8 cellular contexts compared by ENCODE assay signal in the genomic region with DNA sequence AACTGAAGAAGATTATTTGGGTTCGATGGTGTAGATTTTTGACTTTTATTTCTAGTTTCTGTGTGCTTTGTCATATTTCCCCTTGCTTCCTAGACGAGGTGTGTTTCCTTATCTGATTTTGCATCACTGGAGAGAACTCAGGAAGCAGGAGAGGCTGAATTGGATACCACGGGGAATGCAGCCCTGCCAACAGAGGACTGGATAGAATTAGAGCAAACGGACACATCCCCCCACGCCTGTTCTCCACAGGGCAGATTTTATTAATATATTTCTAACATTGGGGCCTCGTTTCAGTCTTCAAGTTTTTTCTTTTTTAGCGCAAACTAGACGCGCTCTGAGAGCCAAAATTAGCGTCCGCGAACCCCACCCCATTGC. TPM values are rescaled to one million over a fixed set of nuclear protein-coding genes. Genes with fewer than 3 reads are reported as not detected.
DNase-seq lines count a peak whose midpoint lies in the region; ATAC-seq, FAIRE-seq and TF ChIP-seq lines count a peak whose summit lies in the region.

No MANE protein-coding gene starts in this region.

- peaks cover 41% of the 10 kb centered on the region for H3K79me2 ChIP-seq in fibroblast of lung (ENCODE audit: control insufficient read depth, insufficient read depth, low read length)
- peaks cover 32% of the 10 kb centered on the region for H3K79me2 ChIP-seq in parathyroid adenoma

- FAIRE-seq in urothelium cell line (lab: Jason Lieb, UNC), result no peak

- H3K27me3 ChIP-seq in RWPE2 (ENCODE audit: insufficient read depth, poor library complexity, severe bottlenecking) (no peaks in the 10 kb centered on the region), fibroblast of lung (ENCODE audit: control insufficient read depth, insufficient read depth, low read length) (peaks cover 6% of the 10 kb centered on the region), parathyroid adenoma (ENCODE audit: control insufficient read depth, insufficient read depth, low read length) (no peaks in the 10 kb centered on the region)

- TF ChIP-seq CTCF in RWPE2 (IDR thresholded peaks at IDR 0.05; ENCODE audit: poor library complexity, severe bottlenecking) (no peak), fibroblast of lung (conservative IDR thresholded peaks at IDR 0.05 in 1 of 2, IDR thresholded peaks at IDR 0.05 in 1 of 2; ENCODE audit: low read depth in 1 of 2, low read length in 2 of 2) (no peak), parathyroid adenoma (IDR thresholded peaks at IDR 0.05) (no peak)

- H4K20me1 ChIP-seq in fibroblast of lung (ENCODE audit: control insufficient read depth, extremely low read depth, insufficient read depth, low read length), result peaks cover 14% of the 10 kb centered on the region

- H3K4me3 ChIP-seq in RWPE2 (ENCODE audit: severe bottlenecking) (peak overlapping the region; percentile 67), fibroblast of lung (replicated peaks in 1 of 4; ENCODE audit: control extremely low read depth in 1 of 4, insufficient read depth in 1 of 4, low read depth in 3 of 4, low read length in 4 of 4) (peak overlapping the region; percentile 68 to 91 (median 78)), parathyroid adenoma (ENCODE audit: low read depth, low read length) (peak overlapping the region; percentile 90)

- DNase-seq in RWPE2 (ENCODE audit: low spot score), result no peak
- DNase-seq in fibroblast of lung (ENCODE audit: low read depth in 2 of 2), result peak in 1 of 2 donors; percentile 55
- no peak for DNase-seq in urothelium cell line (ENCODE audit: low spot score)
- no peak for DNase-seq in A172 (ENCODE audit: low spot score)

- H3K9me3 ChIP-seq in RWPE2 (ENCODE audit: severe bottlenecking), result no peaks in the 10 kb centered on the region
- no peaks in the 10 kb centered on the region for H3K9me3 ChIP-seq in fibroblast of lung (ENCODE audit: control insufficient read depth, insufficient read depth, low read depth, low read length)
- H3K9me3 ChIP-seq in parathyroid adenoma (ENCODE audit: control insufficient read depth, low read length), result no peaks in the 10 kb centered on the region

- H3K9ac ChIP-seq in fibroblast of lung (ENCODE audit: insufficient read depth, low read length), result no peak overlapping the region
- H3K9ac ChIP-seq in parathyroid adenoma, result no peak overlapping the region

- H3K4me1 ChIP-seq in RWPE2 (ENCODE audit: insufficient read depth, poor library complexity, severe bottlenecking) (peaks cover 27% of the 10 kb centered on the region), fibroblast of lung (ENCODE audit: control insufficient read depth, extremely low read depth, insufficient read depth, low read length) (peaks cover 4% of the 10 kb centered on the region), parathyroid adenoma (peaks cover 19% of the 10 kb centered on the region)

- H3K36me3 ChIP-seq in RWPE2 (ENCODE audit: low read depth), result no peaks in the 10 kb centered on the region
- H3K36me3 ChIP-seq in fibroblast of lung (ENCODE audit: control insufficient read depth, insufficient read depth, low read length), result no peaks in the 10 kb centered on the region
- H3K36me3 ChIP-seq in parathyroid adenoma (ENCODE audit: control insufficient read depth, insufficient read depth, low read length), result no peaks in the 10 kb centered on the region

- H2AFZ ChIP-seq in fibroblast of lung (ENCODE audit: low read length) (peak overlapping the region; percentile 22), parathyroid adenoma (peak overlapping the region; percentile 98)

- H3K4me2 ChIP-seq in fibroblast of lung (ENCODE audit: extremely low read depth, insufficient read depth, low read length) (peak overlapping the region; percentile 75), parathyroid adenoma (ENCODE audit: low read length) (peak overlapping the region; percentile 77)

- H3K27ac ChIP-seq in RWPE2 (ENCODE audit: poor library complexity, severe bottlenecking), result peak overlapping the region; percentile 90
- H3K27ac ChIP-seq in fibroblast of lung (ENCODE audit: insufficient read depth, low read length), result no peak overlapping the region
- H3K27ac ChIP-seq in parathyroid adenoma, result peak overlapping the region; percentile 98

- ATAC-seq in GM18907 (IDR thresholded peaks at IDR 0.05; ENCODE audit: unreplicated experiment) (peak; percentile 0), RWPE2 (ENCODE audit: low read depth) (peak; percentile 1; the same call in 2 of the 3 replicates), HG03039 (IDR thresholded peaks at IDR 0.05; ENCODE audit: unreplicated experiment) (no peak), GM18870 (IDR thresholded peaks at IDR 0.05; ENCODE audit: unreplicated experiment) (no peak)

RNA-seq across cellular contexts. Expression of a gene that starts 0.7 kb away (rescaled TPM):
- 181 and 235 TPM in 2 replicates for total RNA-seq in fibroblast of lung
- 420 and 425 TPM in 2 replicates for polyA plus RNA-seq in fibroblast of lung
- 144 and 159 TPM in 2 replicates for polyA plus RNA-seq in fibroblast of lung (2012)
- polyA minus RNA-seq in fibroblast of lung (ENCODE audit: low replicate concordance), result 16.2 and 21.8 TPM in 2 replicates
- total RNA-seq in A172 (2014; rRNA removed; shearing (Covaris generic)), result 399 and 471 TPM in 2 replicates

RNA-seq across cellular contexts. Expression of a gene that starts 27.4 kb away (rescaled TPM):
- not detected in 2 replicates for total RNA-seq in fibroblast of lung
- polyA plus RNA-seq in fibroblast of lung, result 0.11 and 0.15 TPM in 2 replicates
- 0.06 and 0.12 TPM in 2 replicates for polyA plus RNA-seq in fibroblast of lung (2012)
- not detected in 2 replicates for polyA minus RNA-seq in fibroblast of lung (ENCODE audit: low replicate concordance)
- 0.05 and 0.26 TPM in 2 replicates for total RNA-seq in A172 (2014; rRNA removed; shearing (Covaris generic))

Comparison
In these comparisons a context has a peak if more than half of its experiments do, and no peak if none do; other contexts are left out.
1. ATAC-seq: peak in GM18907 (single experiment) and RWPE2 (single experiment); none in HG03039 (single experiment) and GM18870 (single experiment).
2. Peak in every context shown above with its lines, with median percentiles within 50 percentile points of each other: H3K4me3 ChIP-seq.